21 cellular contexts compared by ENCODE assay signal in genomic region chr14:19679863-19680262, GRCh38. TPM values are rescaled to one million over a fixed set of nuclear protein-coding genes. Genes with fewer than 3 reads are reported as not detected.
"Had no signal": no experiment of that assay in that cellular context is flagged by ENCODE, and none has a peak within 500 bp of the region (broad histone marks: within the 10 kb centered on the region; RNA-seq: fewer than 3 reads in every experiment).

No MANE protein-coding gene starts in this region.

RNA-seq across cellular contexts. Expression of gene OR11H2, which starts 33.8 kb away (rescaled TPM):
- total RNA-seq: activated CD4-positive, alpha-beta memory T cell treated with anti-CD3 and anti-CD28 coated beads for 36 hours; activated CD4-positive, alpha-beta T cell treated with anti-CD3 and anti-CD28 coated beads for 36 hours; activated CD4-positive, alpha-beta T cell treated with anti-CD3 and anti-CD28 coated beads, Interleukin-2, amount 10 ng/mL, durations not matched to agents 24 days and 14 days; activated CD8-positive, alpha-beta memory T cell treated with anti-CD3 and anti-CD28 coated beads for 36 hours; activated CD8-positive, alpha-beta memory T cell treated with anti-CD3 and anti-CD28 coated beads, Interleukin-2, amount 10 ng/mL, durations not matched to agents 7 days and 5 days; activated CD8-positive, alpha-beta T cell treated with anti-CD3 and anti-CD28 coated beads, Interleukin-2, amount 10 ng/mL, durations not matched to agents 7 days and 5 days; activated naive CD4-positive, alpha-beta T cell treated with anti-CD3 and anti-CD28 coated beads for 36 hours; activated naive CD8-positive, alpha-beta T cell treated with anti-CD3 and anti-CD28 coated beads for 36 hours; activated T-helper 1 cell treated with anti-CD3 and anti-CD28 coated beads, Interleukin-12 subunit alpha, Interleukin-12 subunit beta, Interleukin-2, Interleukin-4 antibody, amounts not matched to agents 30 ng/mL and 10 ng/mL and 1 ng/mL, durations not matched to agents 14 hours and 24 hours and 36 hours; activated T-helper 2 cell treated with anti-CD3 and anti-CD28 coated beads, Interferon-gamma antibody, Interleukin-2, Interleukin-4, amounts not matched to agents 10 μg/mL and 5 μg/mL and 100 μg/mL, durations not matched to agents 14 hours and 24 hours and 36 hours; adrenal gland; aorta; body of pancreas; cerebellum; dermis microvascular lymphatic vessel endothelial cell; endodermal cell; epithelial cell of proximal tubule; esophagus mucosa; foreskin keratinocyte; gastrocnemius medialis; T-helper 1 cell treated with Interleukin-12 subunit alpha and Interleukin-12 subunit beta and Interleukin-4 antibody, amounts not matched to agents 30 ng/mL and 1 ng/mL, for 36 hours had no signal
- polyA plus RNA-seq: adrenal gland, aorta, foreskin keratinocyte had no signal
